ENCODE assay signal across 8 cellular contexts in genomic region chr1:40096977-40097782, GRCh38. TPM values are rescaled to one million over a fixed set of nuclear protein-coding genes. Genes with fewer than 3 reads are reported as not detected.
A peak's percentile ranks its signal among the peaks of the same experiment; 100 is the strongest.
DNase-seq lines count a peak whose midpoint lies in the region; ATAC-seq and TF ChIP-seq lines count a peak whose summit lies in the region.

Gene PPT1, minus strand, starts transcription at chr1:40097252. Its CDS starts 14 bp downstream, at chr1:40097238.

- no peaks in the 10 kb centered on the region for H3K36me3 ChIP-seq in MM.1S (replicated peaks; ENCODE audit: insufficient read depth, low read length)
- no peaks in the 10 kb centered on the region for H3K36me3 ChIP-seq in ovary
- H3K36me3 ChIP-seq in thymus (ENCODE audit: control insufficient read depth, insufficient read depth): no peaks in the 10 kb centered on the region

- TF ChIP-seq CTCF in MM.1S (IDR thresholded peaks at IDR 0.05; ENCODE audit: low read length): peak; percentile 21; the same call in 1 of the 2 replicates
- no peak for TF ChIP-seq CTCF in ovary (IDR thresholded peaks at IDR 0.05)

- no peak within 1 kb of the TSS for H3K27ac ChIP-seq in MM.1S (ENCODE audit: low read length)
- H3K27ac ChIP-seq in ovary: no peak within 1 kb of the TSS
- peak within 1 kb of the TSS; percentile 70 for H3K27ac ChIP-seq in thymus (ENCODE audit: low read depth)

- H2AFZ ChIP-seq in MM.1S (ENCODE audit: low read length): peak within 1 kb of the TSS; percentile 95

- peaks cover 37% of the 10 kb centered on the region for H3K79me2 ChIP-seq in MM.1S (ENCODE audit: low read length)

- H3K36me3 Mint-ChIP-seq in activated naive CD8-positive, alpha-beta T cell: peaks cover 4% of the 10 kb centered on the region

- no peak for TF ChIP-seq POLR2A in ovary (IDR thresholded peaks at IDR 0.05)

- peaks cover 39% of the 10 kb centered on the region for H3K4me1 Mint-ChIP-seq in activated naive CD8-positive, alpha-beta T cell (ENCODE audit: low read depth)

- H3K27me3 ChIP-seq in MM.1S (replicated peaks; ENCODE audit: insufficient read depth, low read length) (no peaks in the 10 kb centered on the region), ovary (no peaks in the 10 kb centered on the region), thymus (ENCODE audit: control insufficient read depth, insufficient read depth) (no peaks in the 10 kb centered on the region)

- ATAC-seq in GM21786 (IDR thresholded peaks at IDR 0.05; ENCODE audit: unreplicated experiment): peak; percentile 83

- WGBS in ovary, 3 donors: 1% methylated on average over 42 to 51 of the region's 51 CpGs
- 1% methylated on average over 51 of the region's 51 CpGs for WGBS in thymus

- no peaks in the 10 kb centered on the region for H3K27me3 Mint-ChIP-seq in activated naive CD8-positive, alpha-beta T cell

- peak within 1 kb of the TSS; percentile 71 for H3K4me2 ChIP-seq in MM.1S (ENCODE audit: low read depth, low read length)

- DNase-seq in DMS53 treated with DMSO at 0.1 percent for 48 hours (lab: John Stamatoyannopoulos, UW; ENCODE audit: unreplicated experiment): peak; percentile 72
- DNase-seq in MM.1S: peak; percentile 75
- peak; percentile 42 for DNase-seq in SKM-1 treated with dmso at 0.1 percent for 144 hours (lab: John Stamatoyannopoulos, UW; ENCODE audit: unreplicated experiment)
- DNase-seq in head of caudate nucleus: peak; percentile 75 to 95 (median 90)
- peak; percentile 63 to 82 (median 69) for DNase-seq in ovary

- peak within 1 kb of the TSS; percentile 92 for H3K4me3 ChIP-seq in MM.1S (ENCODE audit: low read length)
- H3K4me3 ChIP-seq in ovary: peak within 1 kb of the TSS; percentile 62
- H3K4me3 ChIP-seq in thymus (ENCODE audit: low read length): peak within 1 kb of the TSS; percentile 72

- no peak for TF ChIP-seq EP300 in ovary (IDR thresholded peaks at IDR 0.05)

- H3K27ac Mint-ChIP-seq in activated naive CD8-positive, alpha-beta T cell: peak within 1 kb of the TSS; percentile 96

- H4K20me1 ChIP-seq in MM.1S (ENCODE audit: insufficient read depth, low read length): no peaks in the 10 kb centered on the region

- H3F3A ChIP-seq in MM.1S (ENCODE audit: insufficient read depth, low read length): no peaks in the 10 kb centered on the region

- H3K9me2 ChIP-seq in MM.1S (replicated peaks; ENCODE audit: insufficient read depth, low read length): no peaks in the 10 kb centered on the region

- H3K4me1 ChIP-seq in MM.1S (ENCODE audit: low read length) (peaks cover 9% of the 10 kb centered on the region), ovary (ENCODE audit: insufficient read depth) (peaks cover 3% of the 10 kb centered on the region), thymus (ENCODE audit: control insufficient read depth, insufficient read depth, low read length) (no peaks in the 10 kb centered on the region)

- intact Hi-C loops in head of caudate nucleus (cut with DNase I): loop anchor here (10.0 kb wide), 1 partner anchor 58 kb away; no protein-coding TSS in a partner anchor
- intact Hi-C loops in ovary (cut with DNase I): no loop called here

- peaks cover under 1% of the 10 kb centered on the region for H3K9me3 Mint-ChIP-seq in activated naive CD8-positive, alpha-beta T cell (ENCODE audit: low read depth)

- peak within 1 kb of the TSS; percentile 96 for H3K4me3 Mint-ChIP-seq in activated naive CD8-positive, alpha-beta T cell

- H3K9me3 ChIP-seq in MM.1S (replicated peaks; ENCODE audit: insufficient read depth, low read length) (no peaks in the 10 kb centered on the region), ovary (no peaks in the 10 kb centered on the region), thymus (ENCODE audit: control insufficient read depth) (no peaks in the 10 kb centered on the region)

- H3K9ac ChIP-seq in MM.1S (ENCODE audit: low read length): peak within 1 kb of the TSS; percentile 71

RNA-seq across cellular contexts. Expression of gene PPT1, which starts in this region (rescaled TPM):
- 10 to 100 TPM; 38.0 to 84.2 (median 71.0) TPM for total RNA-seq in ovary
- polyA plus RNA-seq in ovary: 100 to 1,000 TPM in 1 of 2 donors, 10 to 100 TPM in 1; 53.5 to 247 TPM
- 97.3 TPM for polyA plus RNA-seq in thymus
